In the genomic region with DNA sequence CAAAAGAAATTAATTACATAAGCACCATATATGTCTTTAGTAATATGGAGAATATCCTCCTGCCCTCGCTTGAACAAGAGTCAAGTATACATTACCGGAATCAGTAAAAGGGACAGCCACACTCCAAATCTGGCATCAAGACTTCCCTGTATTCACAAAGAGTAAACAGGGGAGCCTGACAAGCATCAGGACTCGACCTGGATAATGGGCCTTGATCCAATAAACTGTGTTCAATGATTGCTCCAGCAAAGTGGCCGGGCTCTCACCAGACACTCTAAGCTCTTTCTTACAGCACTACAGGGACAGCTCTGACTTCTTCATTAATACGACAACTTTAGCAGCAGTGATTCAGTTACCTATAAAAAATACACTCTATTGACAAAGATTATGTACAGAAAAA, we compare ENCODE assay signal across 17 cellular contexts.
DNase-seq lines count a peak whose midpoint lies in the region; ATAC-seq and TF ChIP-seq lines count a peak whose summit lies in the region.
"Had no signal": no experiment of that assay in that cellular context is flagged by ENCODE, and none has a peak within 500 bp of the region (broad histone marks: within the 10 kb centered on the region; RNA-seq: fewer than 3 reads in every experiment).

No MANE protein-coding gene starts in this region.

- no peak overlapping the region for H3K27ac ChIP-seq in suprapubic skin
- H3K27ac ChIP-seq: BLaER1 had no signal

- H3K27me3 ChIP-seq in suprapubic skin: no peaks in the 10 kb centered on the region
- H3K27me3 ChIP-seq: BLaER1 had no signal

- ATAC-seq in GM18868 (IDR thresholded peaks at IDR 0.05; ENCODE audit: unreplicated experiment): no peak
- ATAC-seq: CD8-positive, alpha-beta T cell; T-helper 17 cell had no signal

- peaks cover 4% of the 10 kb centered on the region for H3K9me3 ChIP-seq in suprapubic skin
- H3K9me3 ChIP-seq: BLaER1 had no signal

- H3K4me1 ChIP-seq in suprapubic skin: no peaks in the 10 kb centered on the region
- H3K4me1 ChIP-seq: BLaER1 had no signal

- H3K36me3 ChIP-seq in suprapubic skin: no peaks in the 10 kb centered on the region
- H3K36me3 ChIP-seq: BLaER1 had no signal

- WGBS in suprapubic skin: 53% methylated on average over 5 of the region's 5 CpGs

- DNase-seq in NCI-H345 (lab: John Stamatoyannopoulos, UW) (peak; percentile 28), NCI-H345 treated with DMSO at 0.1 percent for 48 hours (lab: John Stamatoyannopoulos, UW; ENCODE audit: unreplicated experiment) (no peak), NCI-H1105 treated with DMSO at 0.1 percent for 48 hours (lab: John Stamatoyannopoulos, UW) (peak; percentile 84), NCI-H82 treated with DMSO at 0.1 percent for 48 hours (lab: John Stamatoyannopoulos, UW; ENCODE audit: unreplicated experiment) (peak; percentile 76), suprapubic skin (ENCODE audit: low spot score in 2 of 2) (no peak), kidney glomerular epithelial cell (lab: John Stamatoyannopoulos, UW) (no peak)
- DNase-seq: CD8-positive, alpha-beta T cell; GDM1; HFFc6; MM.1S; NCI-H1694; NCI-H2171; OCI-M1; RPMI8226; T-helper 17 cell had no signal

- no peak overlapping the region for H3K4me3 ChIP-seq in suprapubic skin
- H3K4me3 ChIP-seq: BLaER1 had no signal

- no peak for TF ChIP-seq POLR2A in suprapubic skin (IDR thresholded peaks at IDR 0.05)

- TF ChIP-seq EP300 in suprapubic skin (IDR thresholded peaks at IDR 0.05): no peak

- TF ChIP-seq CTCF in suprapubic skin (IDR thresholded peaks at IDR 0.05): no peak

Comparison
In these comparisons a context has a peak if more than half of its experiments do, and no peak if none do; other contexts are left out.
1. DNase-seq: peak in NCI-H345 (single experiment), NCI-H1105 treated with DMSO at 0.1 percent for 48 hours (single experiment) and NCI-H82 treated with DMSO at 0.1 percent for 48 hours (single experiment); none in NCI-H345 treated with DMSO at 0.1 percent for 48 hours (single experiment), suprapubic skin (0 of 2) and kidney glomerular epithelial cell (single experiment).